Comparison of ENCODE assay signal across 9 cellular contexts in the genomic region with DNA sequence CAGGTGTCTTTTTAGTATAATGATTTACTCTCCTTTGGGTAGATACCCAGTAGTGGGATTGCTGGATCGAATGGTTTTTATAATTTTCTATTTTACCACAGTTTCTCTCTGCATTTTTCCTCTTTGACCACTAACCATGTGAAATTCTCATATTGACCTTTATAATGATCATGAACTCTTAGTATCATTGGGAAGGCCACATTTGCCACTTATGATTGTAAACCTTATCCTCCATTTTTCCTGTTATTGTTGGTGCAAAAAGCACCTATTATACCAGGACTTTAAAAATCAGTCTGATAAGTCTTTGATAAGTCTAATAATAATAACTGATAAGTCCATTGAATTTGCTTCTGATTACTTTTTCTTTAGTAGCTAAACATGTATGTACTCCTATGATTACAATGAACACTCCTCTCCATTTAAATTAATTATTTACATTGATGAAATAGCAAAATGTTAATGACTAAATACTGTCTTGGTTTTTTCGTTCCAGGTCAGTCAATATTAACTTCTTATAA. TPM values are rescaled to one million over a fixed set of nuclear protein-coding genes. Genes with fewer than 3 reads are reported as not detected.
A peak's percentile ranks its signal among the peaks of the same experiment; 100 is the strongest.
DNase-seq lines count a peak whose midpoint lies in the region; ATAC-seq and TF ChIP-seq lines count a peak whose summit lies in the region.
"Had no signal": no experiment of that assay in that cellular context is flagged by ENCODE, and none has a peak within 500 bp of the region (broad histone marks: within the 10 kb centered on the region; RNA-seq: fewer than 3 reads in every experiment).

No MANE protein-coding gene starts in this region.

- no peak for ATAC-seq in GM19397 (IDR thresholded peaks at IDR 0.05; ENCODE audit: unreplicated experiment)
- no peak for ATAC-seq in HG03159 (IDR thresholded peaks at IDR 0.05; ENCODE audit: unreplicated experiment)
- no peak for ATAC-seq in GM18861 (IDR thresholded peaks at IDR 0.05; ENCODE audit: unreplicated experiment)
- ATAC-seq in HG03442 (IDR thresholded peaks at IDR 0.05; ENCODE audit: unreplicated experiment) = no peak

- H3K4me3 ChIP-seq in AG04449 (ENCODE audit: low read depth, low read length) = peak overlapping the region; percentile 34

- peak overlapping the region; percentile 18 for H3K27ac ChIP-seq in caudate nucleus (ENCODE audit: low read depth, low read length)

- CTCF ChIA-PET in AG04449 (lab: Yijun Ruan, JAX) = interaction anchor here (1.0 kb wide), 1 partner anchor 16 kb away, joined by 4 read pairs; no protein-coding TSS in a partner anchor

- DNase-seq in AG04449 (ENCODE audit: low read depth, low spot score) = no peak
- DNase-seq in LHCN-M2 (ENCODE audit: low read depth) = peak; percentile 34
- no peak for DNase-seq in caudate nucleus (lab: John Stamatoyannopoulos, UW)
- peak; percentile 40 for DNase-seq in myocyte (ENCODE audit: low read depth)
- DNase-seq: DND-41 had no signal

- POLR2A ChIA-PET in AG04449 (lab: Yijun Ruan, JAX) = interaction anchor here (1.0 to 1.5 kb wide), 2 partner anchors 9 to 73 kb away, joined by 3 to 20 read pairs; a partner anchor contains a TSS

- no peak for TF ChIP-seq CTCF in AG04449 (IDR thresholded peaks at IDR 0.05; ENCODE audit: insufficient read depth, low read length, missing control alignments)

RNA-seq across cellular contexts. Expression of a gene that starts 9.6 kb away (rescaled TPM):
- total RNA-seq in LHCN-M2 (2014; rRNA removed) = 29.4 and 37.8 TPM in 2 replicates
- 88.5 TPM for polyA plus RNA-seq in LHCN-M2 (2012)
- total RNA-seq in myocyte = 109 and 172 TPM in 2 replicates
- polyA plus RNA-seq in myocyte (2012) = 542 TPM

RNA-seq across cellular contexts. Expression of a gene that starts 45.8 kb away (rescaled TPM):
- 40.7 and 58.7 TPM in 2 replicates for total RNA-seq in LHCN-M2 (2014; rRNA removed)
- polyA plus RNA-seq in LHCN-M2 (2012) = 19.7 TPM
- 36.2 and 49.1 TPM in 2 replicates for total RNA-seq in myocyte
- polyA plus RNA-seq in myocyte (2012) = 18.2 TPM

RNA-seq across cellular contexts. Expression of a gene that starts 49.7 kb away (rescaled TPM):
- total RNA-seq in LHCN-M2 (2014; rRNA removed) (1.4 and 2.3 TPM in 2 replicates), myocyte (2.9 and 4.6 TPM in 2 replicates)
- polyA plus RNA-seq in LHCN-M2 (2012) = 1.5 TPM
- polyA plus RNA-seq in myocyte (2012) = 5.7 TPM

Comparison
In these comparisons a context has a peak if more than half of its experiments do, and no peak if none do; other contexts are left out.
1. DNase-seq: peak in LHCN-M2 (single experiment) and myocyte (single experiment); none in AG04449 (single experiment) and caudate nucleus (0 of 61).